1 cellular context compared by ENCODE assay signal in genomic region chr11:62245271-62245753, GRCh38.
TF ChIP-seq lines count a peak whose summit lies in the region.

No MANE protein-coding gene starts in this region.

TF ChIP-seq in HepG2, 621 proteins besides CTCF, POLR2A, EP300 and RAD21 (continued from another document and continues in another):
- TF ChIP-seq CREB3 (CRISPR knock-in tag; IDR thresholded peaks at IDR 0.05), result no peak
- no peak for TF ChIP-seq HNF1A (IDR thresholded peaks at IDR 0.05; ENCODE audit: low read depth)
- no peak for TF ChIP-seq HNF1A (CRISPR knock-in tag; IDR thresholded peaks at IDR 0.05; ENCODE audit: borderline replicate concordance)
- no peak for TF ChIP-seq ZNF703 (CRISPR knock-in tag; IDR thresholded peaks at IDR 0.05; ENCODE audit: borderline replicate concordance)
- no peak for TF ChIP-seq PBX2 (CRISPR knock-in tag; IDR thresholded peaks at IDR 0.05)
- TF ChIP-seq MIER3 (CRISPR knock-in tag; IDR thresholded peaks at IDR 0.05; ENCODE audit: borderline replicate concordance), result peak; percentile 60; the same call in 1 of the 2 replicates
- no peak for TF ChIP-seq MYPOP (CRISPR knock-in tag; IDR thresholded peaks at IDR 0.05)
- no peak for TF ChIP-seq POGK (CRISPR knock-in tag; conservative IDR thresholded peaks at IDR 0.05)
- TF ChIP-seq HNF4G (IDR thresholded peaks at IDR 0.05; ENCODE audit: borderline replicate concordance, low read depth, low read length), result peak; percentile 68
- TF ChIP-seq HNF4G (CRISPR knock-in tag; IDR thresholded peaks at IDR 0.05; ENCODE audit: borderline replicate concordance, low read depth), result no peak
- no peak for TF ChIP-seq ZNF503 (CRISPR knock-in tag; IDR thresholded peaks at IDR 0.05)
- TF ChIP-seq SOX5 (CRISPR knock-in tag; IDR thresholded peaks at IDR 0.05; ENCODE audit: borderline replicate concordance), result peak; percentile 11; the same call in 1 of the 2 replicates
- TF ChIP-seq HNRNPLL (IDR thresholded peaks at IDR 0.05; ENCODE audit: low read depth, low read length, poor library complexity, severe bottlenecking), result no peak
- TF ChIP-seq AFF4 (CRISPR knock-in tag; IDR thresholded peaks at IDR 0.05), result no peak
- TF ChIP-seq SETDB1 (CRISPR knock-in tag; IDR thresholded peaks at IDR 0.05; ENCODE audit: borderline replicate concordance), result no peak
- no peak for TF ChIP-seq CREM (IDR thresholded peaks at IDR 0.05)
- no peak for TF ChIP-seq CREM (CRISPR knock-in tag; IDR thresholded peaks at IDR 0.05)
- no peak for TF ChIP-seq CREB1 (IDR thresholded peaks at IDR 0.05)
- no peak for TF ChIP-seq CREB1 (CRISPR knock-in tag; IDR thresholded peaks at IDR 0.05)
- no peak for TF ChIP-seq ZNF337 (CRISPR knock-in tag; IDR thresholded peaks at IDR 0.05; ENCODE audit: borderline replicate concordance, low read depth)
- no peak for TF ChIP-seq ZNF562 (CRISPR knock-in tag; IDR thresholded peaks at IDR 0.05; ENCODE audit: borderline replicate concordance)
- no peak for TF ChIP-seq STAT6 (CRISPR knock-in tag; IDR thresholded peaks at IDR 0.05; ENCODE audit: borderline replicate concordance)
- no peak for TF ChIP-seq MLXIP (CRISPR knock-in tag; IDR thresholded peaks at IDR 0.05; ENCODE audit: borderline replicate concordance)
- 0 out of 2 replicates have a peak, but pooled peaks have one; percentile 57 for TF ChIP-seq NR0B2 (CRISPR knock-in tag; IDR thresholded peaks at IDR 0.05)
- TF ChIP-seq ARNT2 (CRISPR knock-in tag; IDR thresholded peaks at IDR 0.05; ENCODE audit: low read depth), result no peak
- TF ChIP-seq ZNF747 (CRISPR knock-in tag; IDR thresholded peaks at IDR 0.05; ENCODE audit: borderline replicate concordance), result no peak
- TF ChIP-seq ZNF232 (CRISPR knock-in tag; IDR thresholded peaks at IDR 0.05; ENCODE audit: borderline replicate concordance), result 0 out of 2 replicates have a peak, but pooled peaks have one; percentile 75
- no peak for TF ChIP-seq POLR2G (IDR thresholded peaks at IDR 0.05; ENCODE audit: low read depth, low read length)
- no peak for TF ChIP-seq CC2D1A (CRISPR knock-in tag; IDR thresholded peaks at IDR 0.05)
- no peak for TF ChIP-seq RXRA (CRISPR knock-in tag; IDR thresholded peaks at IDR 0.05)
- TF ChIP-seq ZNF333 (CRISPR knock-in tag; IDR thresholded peaks at IDR 0.05; ENCODE audit: borderline replicate concordance), result no peak
- no peak for TF ChIP-seq THYN1 (CRISPR knock-in tag; IDR thresholded peaks at IDR 0.05; ENCODE audit: borderline replicate concordance, low read depth)
- TF ChIP-seq HIVEP1 (CRISPR knock-in tag; IDR thresholded peaks at IDR 0.05), result no peak
- no peak for TF ChIP-seq DPF2 (CRISPR knock-in tag; IDR thresholded peaks at IDR 0.05; ENCODE audit: borderline replicate concordance, low read depth)
- 0 out of 2 replicates have a peak, but pooled peaks have one; percentile 31 for TF ChIP-seq ZNF124 (CRISPR knock-in tag; IDR thresholded peaks at IDR 0.05)
- TF ChIP-seq ZNF335 (CRISPR knock-in tag; IDR thresholded peaks at IDR 0.05), result 0 out of 2 replicates have a peak, but pooled peaks have one; percentile 48
